ENCODE assay signal across 8 cellular contexts in genomic region chr11:96199563-96200025, GRCh38.
A peak's percentile ranks its signal among the peaks of the same experiment; 100 is the strongest.
DNase-seq lines count a peak whose midpoint lies in the region; ATAC-seq and TF ChIP-seq lines count a peak whose summit lies in the region.

No MANE protein-coding gene starts in this region.

- peak; percentile 93 for ATAC-seq in stimulated activated effector memory CD8-positive, alpha-beta T cell treated with anti-CD3 and anti-CD28 coated beads, Interleukin-12 subunit alpha, Interleukin-12 subunit beta, amount 100 ng/mL, for 72 hours
- ATAC-seq in GM19351 (IDR thresholded peaks at IDR 0.05; ENCODE audit: unreplicated experiment) (no peak), HG03045 (IDR thresholded peaks at IDR 0.05; ENCODE audit: unreplicated experiment) (no peak)

- no peaks in the 10 kb centered on the region for H3K27me3 Mint-ChIP-seq in glutamatergic neuron (ENCODE audit: unreplicated experiment)

- TF ChIP-seq CTCF in glutamatergic neuron (IDR thresholded peaks at IDR 0.05; ENCODE audit: partially characterized antibody, unreplicated experiment) = no peak

- no peaks in the 10 kb centered on the region for H3K9me3 Mint-ChIP-seq in glutamatergic neuron (ENCODE audit: unreplicated experiment)
- H3K9me3 Mint-ChIP-seq in stimulated activated effector memory CD8-positive, alpha-beta T cell treated with anti-CD3 and anti-CD28 coated beads, Interleukin-12 subunit alpha, Interleukin-12 subunit beta, amount 100 ng/mL, for 72 hours = no peaks in the 10 kb centered on the region

- peak; percentile 62 for DNase-seq in NCI-H748 (lab: John Stamatoyannopoulos, UW; ENCODE audit: unreplicated experiment)
- DNase-seq in NCI-H748 treated with DMSO at 0.1 percent for 48 hours (lab: John Stamatoyannopoulos, UW) = no peak
- peak; percentile 28 for DNase-seq in activated T-helper 9 cell treated with anti-CD3 and anti-CD28 coated beads, Interleukin-2, amount 50 U/mL, for 16 hours (ENCODE audit: low read depth)
- DNase-seq in glutamatergic neuron = no peak
- DNase-seq in stimulated activated effector memory CD8-positive, alpha-beta T cell treated with anti-CD3 and anti-CD28 coated beads, Interleukin-12 subunit alpha, Interleukin-12 subunit beta, amount 100 ng/mL, for 72 hours (ENCODE audit: low spot score in 2 of 2) = peak in 1 of 2 donors; percentile 72
- DNase-seq in foreskin melanocyte = no peak

- no peak overlapping the region for H3K27ac Mint-ChIP-seq in glutamatergic neuron (ENCODE audit: unreplicated experiment)
- peak overlapping the region; percentile 92 for H3K27ac Mint-ChIP-seq in stimulated activated effector memory CD8-positive, alpha-beta T cell treated with anti-CD3 and anti-CD28 coated beads, Interleukin-12 subunit alpha, Interleukin-12 subunit beta, amount 100 ng/mL, for 72 hours

- peaks cover 21% of the 10 kb centered on the region for H3K4me1 Mint-ChIP-seq in glutamatergic neuron (ENCODE audit: low read depth, unreplicated experiment)
- H3K4me1 Mint-ChIP-seq in stimulated activated effector memory CD8-positive, alpha-beta T cell treated with anti-CD3 and anti-CD28 coated beads, Interleukin-12 subunit alpha, Interleukin-12 subunit beta, amount 100 ng/mL, for 72 hours = peaks cover 72% of the 10 kb centered on the region

- H3K36me3 Mint-ChIP-seq in glutamatergic neuron (ENCODE audit: unreplicated experiment) = no peaks in the 10 kb centered on the region
- H3K36me3 Mint-ChIP-seq in stimulated activated effector memory CD8-positive, alpha-beta T cell treated with anti-CD3 and anti-CD28 coated beads, Interleukin-12 subunit alpha, Interleukin-12 subunit beta, amount 100 ng/mL, for 72 hours = peaks cover 15% of the 10 kb centered on the region

- H3K4me3 Mint-ChIP-seq in glutamatergic neuron (ENCODE audit: unreplicated experiment) = peak overlapping the region; percentile 44
- H3K4me3 Mint-ChIP-seq in stimulated activated effector memory CD8-positive, alpha-beta T cell treated with anti-CD3 and anti-CD28 coated beads, Interleukin-12 subunit alpha, Interleukin-12 subunit beta, amount 100 ng/mL, for 72 hours = peak overlapping the region; percentile 13

Comparison
In these comparisons a context has a peak if more than half of its experiments do, and no peak if none do; other contexts are left out.
1. DNase-seq: peak in NCI-H748 (single experiment) and activated T-helper 9 cell treated with anti-CD3 and anti-CD28 coated beads, Interleukin-2, amount 50 U/mL, for 16 hours (single experiment); none in NCI-H748 treated with DMSO at 0.1 percent for 48 hours (single experiment), glutamatergic neuron (single experiment) and foreskin melanocyte (single experiment).